ENCODE assay signal across 19 cellular contexts in genomic region chrX:114532093-114532805, GRCh38. TPM values are rescaled to one million over a fixed set of nuclear protein-coding genes. Genes with fewer than 3 reads are reported as not detected.
"Had no signal": no experiment of that assay in that cellular context is flagged by ENCODE, and none has a peak within 500 bp of the region (broad histone marks: within the 10 kb centered on the region; RNA-seq: fewer than 3 reads in every experiment).

No MANE protein-coding gene starts in this region.

- H3K36me3 ChIP-seq: esophagus squamous epithelium, gastroesophageal sphincter, transverse colon had no signal

- H3K4me1 ChIP-seq: esophagus squamous epithelium, gastroesophageal sphincter, psoas muscle, transverse colon had no signal

- DNase-seq: activated CD4-positive, alpha-beta T cell treated with anti-CD3 and anti-CD28 coated beads, Interleukin-2, amount 50 U/mL, for 4 hours; activated CD4-positive, CD25-positive, alpha-beta regulatory T cell treated with anti-CD3 and anti-CD28 coated beads, Interleukin-2, amount 50 U/mL, for 72 hours; activated effector memory CD4-positive, alpha-beta T cell treated with Interleukin-2 at 50 U/mL for 16 hours; activated T-cell treated with anti-CD3 and anti-CD28 coated beads, Interleukin-2, amount 50 U/mL, for 1 hour; amniotic stem cell; esophagus squamous epithelium; hippocampal formation; natural killer cell; psoas muscle; stimulated activated naive CD4-positive, alpha-beta T cell; substantia nigra; transverse colon had no signal

- H3K27ac ChIP-seq: esophagus squamous epithelium, gastroesophageal sphincter, psoas muscle, transverse colon had no signal

- H3K4me3 ChIP-seq: esophagus squamous epithelium, gastroesophageal sphincter, lung, psoas muscle, transverse colon had no signal

- H3K27me3 ChIP-seq: esophagus squamous epithelium, gastroesophageal sphincter, transverse colon had no signal

- ATAC-seq: gastroesophageal sphincter, natural killer cell, psoas muscle, sciatic nerve had no signal

- H3K9me3 ChIP-seq: esophagus squamous epithelium, gastroesophageal sphincter, psoas muscle, transverse colon had no signal

RNA-seq across cellular contexts. Expression of gene HTR2C, which starts 51.6 kb away (rescaled TPM):
- total RNA-seq: bronchial epithelial cell, chondrocyte, esophagus squamous epithelium, gastroesophageal sphincter, mucosa of gallbladder, natural killer cell, omental fat pad, psoas muscle, transverse colon had no signal
- polyA plus RNA-seq: lung, psoas muscle had no signal
